Comparison of ENCODE assay signal across 8 cellular contexts in the genomic region with DNA sequence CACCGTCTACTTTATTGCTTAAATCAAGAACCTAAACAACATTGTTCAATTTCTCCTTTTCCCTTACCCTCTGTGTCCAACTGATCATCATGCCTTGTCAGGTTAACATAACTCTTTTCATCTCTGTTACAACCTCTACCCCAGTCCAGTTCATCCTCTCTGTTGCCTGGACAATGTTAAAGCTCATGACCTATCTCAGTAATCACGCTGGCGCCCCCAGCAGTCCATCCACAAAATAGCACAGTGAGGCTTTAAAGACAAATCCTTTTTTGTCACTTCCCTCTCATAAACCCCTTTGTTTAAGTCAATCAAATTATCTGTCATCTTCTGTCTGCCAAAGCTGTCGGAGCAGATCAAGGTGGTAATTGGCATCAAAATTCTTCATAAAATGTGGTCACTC.
A peak's percentile ranks its signal among the peaks of the same experiment; 100 is the strongest.
DNase-seq lines count a peak whose midpoint lies in the region; ATAC-seq and TF ChIP-seq lines count a peak whose summit lies in the region.

No MANE protein-coding gene starts in this region.

- H3K27ac Mint-ChIP-seq in activated T-helper 2 cell treated with anti-CD3 and anti-CD28 coated beads, Interferon-gamma antibody, Interleukin-2, Interleukin-4, amounts not matched to agents 10 μg/mL and 5 μg/mL and 100 μg/mL, durations not matched to agents 14 hours and 24 hours and 36 hours, result no peak overlapping the region

- H3K36me3 ChIP-seq in H7 (replicated peaks; ENCODE audit: control insufficient read depth, insufficient read depth, low read length), result no peaks in the 10 kb centered on the region; the same call in 1 of the 2 replicates
- no peaks in the 10 kb centered on the region; the same call in 1 of the 2 replicates for H3K36me3 ChIP-seq in OCI-LY7 (ENCODE audit: insufficient read depth, low read length)

- no TSS peak for BruUV-seq in OCI-LY7 (replicated peaks; lab: Mats Ljungman, UMichigan)

- peak; percentile 77 for TF ChIP-seq CTCF in OCI-LY7 (conservative IDR thresholded peaks at IDR 0.05; ENCODE audit: low read length)

- intact Hi-C loops in OCI-LY7 (cut with micrococcal nuclease; ENCODE audit: unreplicated experiment), result no loop called here
- intact Hi-C loops in activated T-helper 2 cell treated with anti-CD3 and anti-CD28 coated beads, Interferon-gamma antibody, Interleukin-2, Interleukin-4, amounts not matched to agents 10 μg/mL and 5 μg/mL and 100 μg/mL, durations not matched to agents 14 hours and 24 hours and 36 hours (cut with micrococcal nuclease), result loop anchor here (1.0 kb wide), 1 partner anchor 138 kb away; no protein-coding TSS in a partner anchor
- intact Hi-C loops in head of caudate nucleus (cut with DNase I), result no loop called here

- CTCF ChIA-PET in OCI-LY7 (lab: Charles Lee; ENCODE audit: unreplicated experiment), result interaction anchor here (1.0 kb wide), 1 partner anchor 184 kb away, joined by 3 read pairs; no protein-coding TSS in a partner anchor

- peaks cover 9% of the 10 kb centered on the region for H3K36me3 Mint-ChIP-seq in activated T-helper 2 cell treated with anti-CD3 and anti-CD28 coated beads, Interferon-gamma antibody, Interleukin-2, Interleukin-4, amounts not matched to agents 10 μg/mL and 5 μg/mL and 100 μg/mL, durations not matched to agents 14 hours and 24 hours and 36 hours (ENCODE audit: low read depth)

- no peak overlapping the region for H3K27ac ChIP-seq in OCI-LY7 (ENCODE audit: low read depth, low read length, poor library complexity, severe bottlenecking)

- no peaks in the 10 kb centered on the region for H3K27me3 Mint-ChIP-seq in activated T-helper 2 cell treated with anti-CD3 and anti-CD28 coated beads, Interferon-gamma antibody, Interleukin-2, Interleukin-4, amounts not matched to agents 10 μg/mL and 5 μg/mL and 100 μg/mL, durations not matched to agents 14 hours and 24 hours and 36 hours (ENCODE audit: low read depth)

- no peak for ATAC-seq in HG03025 (IDR thresholded peaks at IDR 0.05; ENCODE audit: low FRiP score, unreplicated experiment)

- POLR2A ChIA-PET in OCI-LY7 (lab: Charles Lee), result interaction anchor here (0.5 to 1.6 kb wide), 3 partner anchors 11 to 282 kb away, joined by 3 to 4 read pairs (median 4); no protein-coding TSS in a partner anchor

- H3K4me1 ChIP-seq in OCI-LY7 (ENCODE audit: insufficient read depth, low read length, poor library complexity, severe bottlenecking), result no peaks in the 10 kb centered on the region

- H4K20me1 ChIP-seq in OCI-LY7 (ENCODE audit: insufficient read depth, low read length), result no peaks in the 10 kb centered on the region

- H3K4me3 ChIP-seq in H7 (ENCODE audit: insufficient read depth, low read depth, low read length) (no peak overlapping the region), OCI-LY7 (ENCODE audit: low read depth, low read length, poor library complexity, severe bottlenecking) (no peak overlapping the region)

- in situ Hi-C loops in Caki2 (cut with HindIII; ENCODE audit: low pct_unique_long_range_greater_than_20kb, low sequenced_read_pairs), result no loop called here

- no peak overlapping the region for H3K4me2 ChIP-seq in OCI-LY7 (ENCODE audit: low read length)

- H3K9me3 Mint-ChIP-seq in activated T-helper 2 cell treated with anti-CD3 and anti-CD28 coated beads, Interferon-gamma antibody, Interleukin-2, Interleukin-4, amounts not matched to agents 10 μg/mL and 5 μg/mL and 100 μg/mL, durations not matched to agents 14 hours and 24 hours and 36 hours, result no peaks in the 10 kb centered on the region

- DNase-seq in Caki2 (ENCODE audit: low read depth) (peak; percentile 10), H7 (peak; percentile 10), OCI-LY7 (ENCODE audit: low spot score) (peak; percentile 25), head of caudate nucleus (peak in 25 of 42 donors; percentile 24 to 80 (median 50)), middle frontal gyrus (ENCODE audit: extremely low spot score, low spot score) (no peak)
- peak; percentile 36 for DNase-seq in activated T-helper 2 cell treated with anti-CD3 and anti-CD28 coated beads, Interferon-gamma antibody, Interleukin-2, Interleukin-4, amounts not matched to agents 10 μg/mL and 5 μg/mL and 100 μg/mL, durations not matched to agents 14 hours and 24 hours and 36 hours (ENCODE audit: low spot score)
- DNase-seq in stimulated activated CD4-positive, alpha-beta T cell treated with anti-CD3 and anti-CD28 coated beads, Interleukin-15, amount 100 ng/mL, for 24 hours, result peak; percentile 65

- peaks cover 8% of the 10 kb centered on the region for H3K4me1 Mint-ChIP-seq in activated T-helper 2 cell treated with anti-CD3 and anti-CD28 coated beads, Interferon-gamma antibody, Interleukin-2, Interleukin-4, amounts not matched to agents 10 μg/mL and 5 μg/mL and 100 μg/mL, durations not matched to agents 14 hours and 24 hours and 36 hours (ENCODE audit: low read depth)

- H3K4me3 Mint-ChIP-seq in activated T-helper 2 cell treated with anti-CD3 and anti-CD28 coated beads, Interferon-gamma antibody, Interleukin-2, Interleukin-4, amounts not matched to agents 10 μg/mL and 5 μg/mL and 100 μg/mL, durations not matched to agents 14 hours and 24 hours and 36 hours (ENCODE audit: low read depth), result no peak overlapping the region

- H3K79me2 ChIP-seq in OCI-LY7 (ENCODE audit: insufficient read depth, low read depth, low read length), result no peaks in the 10 kb centered on the region

- no peaks in the 10 kb centered on the region for H3K9me3 ChIP-seq in OCI-LY7 (ENCODE audit: low read length)

- H3K9me2 ChIP-seq in OCI-LY7 (ENCODE audit: insufficient read depth, low read length), result no peaks in the 10 kb centered on the region

- H3K27me3 ChIP-seq in H7 (ENCODE audit: control insufficient read depth, insufficient read depth, low read length), result no peaks in the 10 kb centered on the region

- no peak overlapping the region for H2AFZ ChIP-seq in OCI-LY7 (ENCODE audit: low read length)
